ENCODE assay signal across 10 cellular contexts in the genomic region with DNA sequence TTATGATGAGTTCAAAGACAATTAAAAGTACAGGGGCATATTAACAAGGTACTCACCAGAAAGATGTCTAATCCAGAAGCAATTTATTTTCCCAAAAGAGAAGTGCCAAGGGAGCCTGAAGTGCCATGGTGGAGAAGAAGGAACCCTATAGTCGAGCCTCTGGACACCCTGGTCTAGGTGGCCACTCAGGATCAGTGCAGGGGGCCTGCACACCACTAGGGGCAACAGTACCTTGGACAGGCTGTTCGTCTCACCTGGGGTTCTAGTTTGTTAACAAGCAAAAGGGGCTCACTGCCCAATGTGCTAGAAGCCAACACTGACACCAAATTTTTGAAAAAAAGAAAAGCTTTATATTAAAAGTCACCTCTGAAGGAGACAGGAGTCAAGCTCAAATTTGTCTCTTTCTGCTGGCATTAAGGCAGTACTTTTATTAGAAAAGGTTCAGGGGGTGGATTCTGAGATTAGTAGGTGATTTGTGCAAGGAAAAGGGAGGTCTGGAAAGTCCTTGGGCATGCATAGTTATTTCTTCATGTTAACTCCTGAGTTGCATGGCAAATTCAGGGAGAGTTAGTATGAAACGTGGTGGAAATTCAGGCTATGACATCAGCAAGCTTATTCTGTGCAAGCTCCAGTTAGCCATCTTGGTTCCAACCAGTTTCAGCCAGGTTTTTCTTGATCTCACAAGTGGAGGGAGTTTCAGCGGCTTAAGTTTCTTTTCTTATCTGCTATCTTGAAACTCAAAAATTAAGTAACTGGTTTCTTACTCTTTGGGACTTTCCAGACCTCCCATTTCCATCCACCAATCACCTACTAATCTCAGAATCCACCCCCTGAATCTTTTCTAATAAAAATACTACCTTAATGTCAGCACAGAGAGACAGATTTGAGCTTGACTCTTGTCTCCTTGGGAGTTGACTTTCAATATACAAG. TPM values are rescaled to one million over a fixed set of nuclear protein-coding genes. Genes with fewer than 3 reads are reported as not detected.
DNase-seq lines count a peak whose midpoint lies in the region; ATAC-seq and TF ChIP-seq lines count a peak whose summit lies in the region.
"Had no signal": no experiment of that assay in that cellular context is flagged by ENCODE, and none has a peak within 500 bp of the region (broad histone marks: within the 10 kb centered on the region; RNA-seq: fewer than 3 reads in every experiment).

No MANE protein-coding gene starts in this region.

- H3K4me1 ChIP-seq in aorta (ENCODE audit: control insufficient read depth in 1 of 2, insufficient read depth in 2 of 2, low read length in 2 of 2): no peaks in the 10 kb centered on the region
- H3K4me1 ChIP-seq: breast epithelium had no signal

- WGBS in aorta, 2 donors: 51 to 53% methylated on average over 4 of the region's 4 CpGs

- no peaks in the 10 kb centered on the region for H3K36me3 ChIP-seq in aorta (ENCODE audit: control insufficient read depth in 1 of 2, insufficient read depth in 2 of 2, low read length in 1 of 2)
- H3K36me3 ChIP-seq: breast epithelium had no signal

- peak; percentile 19 for TF ChIP-seq CTCF in NB4 (IDR thresholded peaks at IDR 0.05; ENCODE audit: low read depth, low read length)

- H3K4me3 ChIP-seq in GM08714 (ENCODE audit: low read length): peak overlapping the region; percentile 36
- H3K4me3 ChIP-seq in NB4 (ENCODE audit: low read depth, low read length): no peak overlapping the region
- H3K4me3 ChIP-seq in aorta (ENCODE audit: low read length in 2 of 2): no peak overlapping the region
- H3K4me3 ChIP-seq: breast epithelium had no signal

- peaks cover 2% of the 10 kb centered on the region for H3K9me3 ChIP-seq in aorta (ENCODE audit: control insufficient read depth, low read length)
- H3K9me3 ChIP-seq: breast epithelium had no signal

- no peak overlapping the region for H3K27ac ChIP-seq in aorta (ENCODE audit: low read depth in 1 of 2, low read length in 2 of 2)
- H3K27ac ChIP-seq: breast epithelium had no signal

- peak; percentile 66 for ATAC-seq in GM18907 (IDR thresholded peaks at IDR 0.05; ENCODE audit: unreplicated experiment)
- peak; percentile 65 for ATAC-seq in HG02678 (IDR thresholded peaks at IDR 0.05; ENCODE audit: unreplicated experiment)
- ATAC-seq in aorta (ENCODE audit: low FRiP score): no peak

- H3K27me3 ChIP-seq in aorta (ENCODE audit: control insufficient read depth in 1 of 2, insufficient read depth in 2 of 2, low read length in 1 of 2): no peaks in the 10 kb centered on the region
- H3K27me3 ChIP-seq: breast epithelium had no signal

- TF ChIP-seq POLR2A in NB4 (IDR thresholded peaks at IDR 0.05; ENCODE audit: extremely low read depth, insufficient read length): no peak

- DNase-seq in NB4 (ENCODE audit: low read depth) (no peak), ecto neural progenitor cell (ENCODE audit: low spot score) (no peak), aorta (no peak), HPDE6-E6E7 (ENCODE audit: extremely low spot score) (no peak), DMS 273 treated with DMSO at 0.1 percent for 48 hours (lab: John Stamatoyannopoulos, UW) (no peak)

- intact Hi-C loops in aorta (cut with DNase I): no loop called here

RNA-seq across cellular contexts. Expression of a gene that starts 0.9 kb away (rescaled TPM):
- not detected for total RNA-seq in aorta
- polyA plus RNA-seq in aorta: not detected
- total RNA-seq: breast epithelium, pulmonary artery endothelial cell had no signal
